18 cellular contexts compared by ENCODE assay signal in genomic region chr5:5929231-5929630, GRCh38.
DNase-seq lines count a peak whose midpoint lies in the region; ATAC-seq and TF ChIP-seq lines count a peak whose summit lies in the region.
"Had no signal": no experiment of that assay in that cellular context is flagged by ENCODE, and none has a peak within 500 bp of the region (broad histone marks: within the 10 kb centered on the region; RNA-seq: fewer than 3 reads in every experiment).

No MANE protein-coding gene starts in this region.

- peaks cover 12% of the 10 kb centered on the region for H3K27me3 Mint-ChIP-seq in type B pancreatic cell
- H3K27me3 Mint-ChIP-seq: CD4-positive, CD25-positive, alpha-beta regulatory T cell had no signal

- H3K27ac Mint-ChIP-seq in type B pancreatic cell, result no peak overlapping the region
- H3K27ac Mint-ChIP-seq in stimulated activated effector memory CD8-positive, alpha-beta T cell treated with anti-CD3 and anti-CD28 coated beads, Interleukin-12 subunit alpha, Interleukin-12 subunit beta, amount 100 ng/mL, for 72 hours, result no peak overlapping the region
- H3K27ac Mint-ChIP-seq: B cell; CD4-positive, CD25-positive, alpha-beta regulatory T cell; CD8-positive, alpha-beta T cell had no signal

- no peak for TF ChIP-seq CTCF in type B pancreatic cell (conservative IDR thresholded peaks at IDR 0.05)

- no peaks in the 10 kb centered on the region for H3K9me3 Mint-ChIP-seq in type B pancreatic cell
- H3K9me3 Mint-ChIP-seq in stimulated activated effector memory CD8-positive, alpha-beta T cell treated with anti-CD3 and anti-CD28 coated beads, Interleukin-12 subunit alpha, Interleukin-12 subunit beta, amount 100 ng/mL, for 72 hours, result no peaks in the 10 kb centered on the region
- H3K9me3 Mint-ChIP-seq: CD4-positive, CD25-positive, alpha-beta regulatory T cell; CD8-positive, alpha-beta T cell had no signal

- ATAC-seq in stimulated activated effector memory CD8-positive, alpha-beta T cell treated with anti-CD3 and anti-CD28 coated beads, Interleukin-12 subunit alpha, Interleukin-12 subunit beta, amount 100 ng/mL, for 72 hours, result no peak
- ATAC-seq in HG03039 (IDR thresholded peaks at IDR 0.05; ENCODE audit: unreplicated experiment) (no peak), HG02973 (IDR thresholded peaks at IDR 0.05; ENCODE audit: unreplicated experiment) (no peak)
- ATAC-seq: CD8-positive, alpha-beta T cell; GM12878 had no signal

- H3K4me1 Mint-ChIP-seq in type B pancreatic cell (ENCODE audit: unreplicated experiment), result peaks cover 4% of the 10 kb centered on the region
- H3K4me1 Mint-ChIP-seq in stimulated activated effector memory CD8-positive, alpha-beta T cell treated with anti-CD3 and anti-CD28 coated beads, Interleukin-12 subunit alpha, Interleukin-12 subunit beta, amount 100 ng/mL, for 72 hours, result no peaks in the 10 kb centered on the region
- H3K4me1 Mint-ChIP-seq: B cell; CD4-positive, CD25-positive, alpha-beta regulatory T cell had no signal

- no peaks in the 10 kb centered on the region for H3K36me3 Mint-ChIP-seq in type B pancreatic cell
- H3K36me3 Mint-ChIP-seq in stimulated activated effector memory CD8-positive, alpha-beta T cell treated with anti-CD3 and anti-CD28 coated beads, Interleukin-12 subunit alpha, Interleukin-12 subunit beta, amount 100 ng/mL, for 72 hours, result no peaks in the 10 kb centered on the region
- H3K36me3 Mint-ChIP-seq: CD4-positive, CD25-positive, alpha-beta regulatory T cell; CD8-positive, alpha-beta T cell had no signal

- peak; percentile 12 for DNase-seq in DMS 273 treated with DMSO at 0.1 percent for 48 hours (lab: John Stamatoyannopoulos, UW)
- peak; percentile 98 for DNase-seq in NCI-H524 treated with DMSO at 0.1 percent for 48 hours (lab: John Stamatoyannopoulos, UW)
- peak; percentile 23 for DNase-seq in cerebellum (ENCODE audit: low spot score)
- DNase-seq in type B pancreatic cell (ENCODE audit: extremely low spot score, unreplicated experiment), result no peak
- DNase-seq in stimulated activated effector memory CD8-positive, alpha-beta T cell treated with anti-CD3 and anti-CD28 coated beads, Interleukin-12 subunit alpha, Interleukin-12 subunit beta, amount 100 ng/mL, for 72 hours (ENCODE audit: low spot score in 2 of 2), result no peak
- DNase-seq in NCI-H1105 treated with DMSO at 0.1 percent for 48 hours (lab: John Stamatoyannopoulos, UW), result no peak
- DNase-seq: CD4-positive, CD25-positive, alpha-beta regulatory T cell; CD8-positive, alpha-beta T cell; DMS153; DND-41; GDM1; GM23248; H7; HCEC 1CT had no signal

- H3K4me3 Mint-ChIP-seq in type B pancreatic cell, result peak overlapping the region; percentile 13
- no peak overlapping the region for H3K4me3 Mint-ChIP-seq in stimulated activated effector memory CD8-positive, alpha-beta T cell treated with anti-CD3 and anti-CD28 coated beads, Interleukin-12 subunit alpha, Interleukin-12 subunit beta, amount 100 ng/mL, for 72 hours
- H3K4me3 Mint-ChIP-seq: B cell; CD4-positive, CD25-positive, alpha-beta regulatory T cell; CD8-positive, alpha-beta T cell had no signal

Comparison
In these comparisons a context has a peak if more than half of its experiments do, and no peak if none do; other contexts are left out.
1. DNase-seq: peak in DMS 273 treated with DMSO at 0.1 percent for 48 hours (single experiment), NCI-H524 treated with DMSO at 0.1 percent for 48 hours (single experiment) and cerebellum (single experiment); none in type B pancreatic cell (single experiment), stimulated activated effector memory CD8-positive, alpha-beta T cell treated with anti-CD3 and anti-CD28 coated beads, Interleukin-12 subunit alpha, Interleukin-12 subunit beta, amount 100 ng/mL, for 72 hours (0 of 2) and NCI-H1105 treated with DMSO at 0.1 percent for 48 hours (single experiment).